15 cellular contexts compared by ENCODE assay signal in the genomic region with DNA sequence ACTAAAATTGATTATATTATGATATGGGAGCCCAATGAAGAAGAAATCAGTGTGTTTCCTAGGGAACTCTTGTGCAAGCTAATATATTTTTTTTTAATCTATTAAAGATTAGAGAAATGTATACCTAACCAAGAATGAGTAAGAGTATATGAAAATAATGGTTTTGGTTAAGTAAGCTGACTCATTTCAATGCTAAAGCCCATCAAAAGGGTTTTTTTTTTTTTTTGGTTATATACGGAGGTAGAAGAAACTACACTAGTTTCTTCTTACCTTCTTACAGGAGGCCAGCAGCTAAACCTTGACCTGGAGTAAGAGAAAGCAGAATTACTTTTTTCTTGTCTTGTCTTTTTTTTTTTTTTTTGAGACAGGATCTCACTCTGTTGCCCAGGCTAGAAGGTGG. TPM values are rescaled to one million over a fixed set of nuclear protein-coding genes. Genes with fewer than 3 reads are reported as not detected.
DNase-seq lines count a peak whose midpoint lies in the region; ATAC-seq, FAIRE-seq and TF ChIP-seq lines count a peak whose summit lies in the region.
"Had no signal": no experiment of that assay in that cellular context is flagged by ENCODE, and none has a peak within 500 bp of the region (broad histone marks: within the 10 kb centered on the region; RNA-seq: fewer than 3 reads in every experiment).

No MANE protein-coding gene starts in this region.

- H3K79me2 ChIP-seq in GM12878 (ENCODE audit: control insufficient read depth, insufficient read depth, low read length), result no peaks in the 10 kb centered on the region

- H3K27ac ChIP-seq in GM12878 (ENCODE audit: control insufficient read depth, insufficient read depth) (no peak overlapping the region), colonic mucosa (no peak overlapping the region)
- H3K27ac ChIP-seq: 22Rv1, adrenal gland, hepatocyte had no signal

- no peak overlapping the region for H3K27ac Mint-ChIP-seq in activated CD4-positive, alpha-beta T cell treated with anti-CD3 and anti-CD28 coated beads, Interleukin-2, amount 10 ng/mL, durations not matched to agents 7 days and 5 days

- in situ Hi-C loops in GM12878 (cut with MboI), result no loop called here

- H3K4me1 ChIP-seq in GM12878 (ENCODE audit: control insufficient read depth, insufficient read depth, low read length), result peaks cover 29% of the 10 kb centered on the region
- no peaks in the 10 kb centered on the region for H3K4me1 ChIP-seq in colonic mucosa

- WGBS in GM12878 (ENCODE audit: insufficient coverage, insufficient replicate concordance, low lambda C conversion rate, missing lambda C conversion rate), result 0% methylated on average over 1 of the region's 1 CpG

- peak; percentile 84 to 88 for ATAC-seq in activated CD4-positive, CD25-positive, alpha-beta regulatory T cell treated with anti-CD3 and anti-CD28 coated beads, Interleukin-2, amount 50 U/mL, for 24 hours
- ATAC-seq in GM21515 (IDR thresholded peaks at IDR 0.05; ENCODE audit: unreplicated experiment) (peak; percentile 76), HG03064 (IDR thresholded peaks at IDR 0.05; ENCODE audit: low read depth, unreplicated experiment) (peak; percentile 84), GM12878 (peak; percentile 82)
- ATAC-seq: K562 had no signal

- H3K36me3 ChIP-seq in GM12878 (ENCODE audit: control insufficient read depth in 2 of 2, insufficient read depth in 2 of 2, low read length in 1 of 2), result no peaks in the 10 kb centered on the region
- H3K36me3 ChIP-seq in colonic mucosa, result no peaks in the 10 kb centered on the region
- H3K36me3 ChIP-seq: adrenal gland had no signal

- CTCF ChIA-PET in GM12878 (lab: Yijun Ruan, JAX), result interaction anchor here (0.6 to 3.3 kb wide), 9 partner anchors 11 to 1329 kb away, joined by 3 to 44 read pairs (median 4); no protein-coding TSS in a partner anchor
- CTCF ChIA-PET in activated CD4-positive, alpha-beta T cell treated with anti-CD3 and anti-CD28 coated beads, Interleukin-2, amount 10 ng/mL, durations not matched to agents 7 days and 5 days (lab: Charles Lee), result interaction anchor here (0.6 to 1.5 kb wide), 7 partner anchors 10 to 1089 kb away, joined by 3 to 7 read pairs (median 3); a partner anchor contains a TSS

- DNase-seq in activated CD4-positive, CD25-positive, alpha-beta regulatory T cell treated with anti-CD3 and anti-CD28 coated beads, Interleukin-2, amount 50 U/mL, for 72 hours, result no peak
- DNase-seq in GM12878 (ENCODE audit: low read depth, low spot score) (no peak), colonic mucosa (no peak), EL (no peak)
- DNase-seq in activated CD4-positive, alpha-beta T cell treated with anti-CD3 and anti-CD28 coated beads, Interleukin-2, amount 10 ng/mL, durations not matched to agents 7 days and 5 days, result no peak
- DNase-seq: activated CD4-positive, alpha-beta T cell treated with anti-CD3 and anti-CD28 coated beads for 48 hours; adrenal gland; effector CD4-positive, alpha-beta T cell had no signal

- no peak overlapping the region for H2AFZ ChIP-seq in GM12878 (ENCODE audit: control insufficient read depth, low read depth, low read length)
- H2AFZ ChIP-seq: hepatocyte had no signal

- SMC1A ChIA-PET in GM12878 (lab: Charles Lee; ENCODE audit: uncharacterized antibody, unreplicated experiment), result interaction anchor here (1.0 to 14.0 kb wide), 9 partner anchors 10 to 255 kb away, joined by 3 to 204 read pairs (median 4); no protein-coding TSS in a partner anchor

- no TSS peak for BruUV-seq in GM12878 (replicated peaks; lab: Mats Ljungman, UMichigan)

- no peak for TF ChIP-seq EP300 in GM12878 (IDR thresholded peaks at IDR 0.05; ENCODE audit: borderline replicate concordance in 1 of 2, control insufficient read depth in 1 of 2, low read depth in 2 of 2, low read length in 2 of 2)

- H3K27me3 ChIP-seq in GM12878 (replicated peaks in 1 of 2; ENCODE audit: control insufficient read depth in 2 of 2, insufficient read depth in 2 of 2, low read length in 1 of 2) (no peaks in the 10 kb centered on the region; a peak in 1 of 4 replicates), colonic mucosa (no peaks in the 10 kb centered on the region)
- H3K27me3 ChIP-seq: adrenal gland, hepatocyte had no signal

- H4K20me1 ChIP-seq in GM12878 (ENCODE audit: control insufficient read depth, insufficient read depth), result no peaks in the 10 kb centered on the region

- peak overlapping the region; percentile 33; the same call in 1 of the 2 replicates for H3K4me2 ChIP-seq in GM12878 (ENCODE audit: control insufficient read depth, insufficient read depth)
- H3K4me2 ChIP-seq: hepatocyte had no signal

- no peak overlapping the region for H3K4me3 ChIP-seq in GM12878
- H3K4me3 ChIP-seq in colonic mucosa, result no peak overlapping the region
- H3K4me3 ChIP-seq: adrenal gland, hepatocyte, K562 had no signal

- no peak for TF ChIP-seq RAD21 in GM12878 (IDR thresholded peaks at IDR 0.05; ENCODE audit: insufficient read depth, low read depth, low read length)

- intact Hi-C loops in GM12878 (cut with micrococcal nuclease; ENCODE audit: unreplicated experiment), result no loop called here
- intact Hi-C loops in colonic mucosa (cut with DNase I), result no loop called here

- H3K36me3 Mint-ChIP-seq in activated CD4-positive, alpha-beta T cell treated with anti-CD3 and anti-CD28 coated beads, Interleukin-2, amount 10 ng/mL, durations not matched to agents 7 days and 5 days (ENCODE audit: low read depth), result peaks cover 2% of the 10 kb centered on the region

- H3K27me3 Mint-ChIP-seq in activated CD4-positive, alpha-beta T cell treated with anti-CD3 and anti-CD28 coated beads, Interleukin-2, amount 10 ng/mL, durations not matched to agents 7 days and 5 days, result no peaks in the 10 kb centered on the region

- RAD21 ChIA-PET in GM12878 (lab: Charles Lee; ENCODE audit: unreplicated experiment), result interaction anchor here (0.7 to 7.5 kb wide), 9 partner anchors 10 to 60 kb away, joined by 3 to 86 read pairs (median 3); a partner anchor contains a TSS

- H3K9me3 ChIP-seq in GM12878 (replicated peaks; ENCODE audit: control insufficient read depth, insufficient read depth, low read length), result no peaks in the 10 kb centered on the region
- no peaks in the 10 kb centered on the region for H3K9me3 ChIP-seq in colonic mucosa
- H3K9me3 ChIP-seq: adrenal gland had no signal

- no peak for TF ChIP-seq POLR2A in GM12878 (IDR thresholded peaks at IDR 0.05; ENCODE audit: low read depth, low read length)

- no peaks in the 10 kb centered on the region for H3K9me3 Mint-ChIP-seq in activated CD4-positive, alpha-beta T cell treated with anti-CD3 and anti-CD28 coated beads, Interleukin-2, amount 10 ng/mL, durations not matched to agents 7 days and 5 days

- POLR2A ChIA-PET in GM12878 (lab: Charles Lee), result interaction anchor here (0.5 to 1.6 kb wide), 7 partner anchors 11 to 196 kb away, joined by 3 to 22 read pairs (median 3); no protein-coding TSS in a partner anchor
- POLR2A ChIA-PET in activated CD4-positive, alpha-beta T cell treated with anti-CD3 and anti-CD28 coated beads, Interleukin-2, amount 10 ng/mL, durations not matched to agents 7 days and 5 days (lab: Charles Lee), result interaction anchor here (0.6 kb wide), 1 partner anchor 14 kb away, joined by 7 read pairs; no protein-coding TSS in a partner anchor

- H3K4me1 Mint-ChIP-seq in activated CD4-positive, alpha-beta T cell treated with anti-CD3 and anti-CD28 coated beads, Interleukin-2, amount 10 ng/mL, durations not matched to agents 7 days and 5 days, result peaks cover 12% of the 10 kb centered on the region

- H3K9ac ChIP-seq in GM12878 (ENCODE audit: control insufficient read depth, insufficient read depth, low read length) (no peak overlapping the region), colonic mucosa (ENCODE audit: low read depth in 2 of 2, low read length in 2 of 2) (no peak overlapping the region)

- TF ChIP-seq CTCF in GM12878 (IDR thresholded peaks at IDR 0.05 in 2 of 3, conservative IDR thresholded peaks at IDR 0.05 in 1 of 3; ENCODE audit: control insufficient read depth in 2 of 3, extremely low read depth in 1 of 3, insufficient read depth in 1 of 3, low read depth in 3 of 3, low read length in 3 of 3) (no peak), colonic mucosa (IDR thresholded peaks at IDR 0.05) (no peak)

- no peak for FAIRE-seq in GM12878 (lab: Jason Lieb, UNC)
- FAIRE-seq: D721Med, K562 had no signal

- no peak overlapping the region for H3K4me3 Mint-ChIP-seq in activated CD4-positive, alpha-beta T cell treated with anti-CD3 and anti-CD28 coated beads, Interleukin-2, amount 10 ng/mL, durations not matched to agents 7 days and 5 days

TF ChIP-seq in GM12878, 131 proteins besides CTCF, POLR2A, EP300 and RAD21 (continues in another document):
- 0 out of 2 replicates have a peak, but pooled peaks have one; percentile 32 for TF ChIP-seq CREM (IDR thresholded peaks at IDR 0.05; ENCODE audit: low read depth)

RNA-seq across cellular contexts. Expression of a gene that starts 27.5 kb away (rescaled TPM):
- total RNA-seq in GM12878 (2013; cell fraction: nucleolus; rRNA removed), result 41.0 and 44.3 TPM in 2 replicates
- total RNA-seq in GM12878 (2014; rRNA removed), result 20.9 and 23.9 TPM in 2 replicates
- 26.9 and 27.7 TPM in 2 replicates for total RNA-seq in GM12878 (2014; rRNA removed; fragmentation: Illumina TruSeq; extraction: Trizol)
- total RNA-seq in GM12878 (2021), result 22.5 and 28.3 TPM in 2 replicates
- polyA plus RNA-seq in GM12878 (2011; ENCODE audit: low read depth), result 9.8 TPM
- 9.1 and 9.4 TPM in 2 replicates for polyA plus RNA-seq in GM12878 (2011; rRNA removed)
- 1.9 and 2.9 TPM in 2 replicates for polyA plus RNA-seq in GM12878 (2011; cell fraction: cytosol; rRNA removed)
- 9.2 and 9.6 TPM in 2 replicates for polyA plus RNA-seq in GM12878 (2011; cell fraction: nucleus; rRNA removed)
- 10.1 and 12.5 TPM in 2 replicates for polyA plus RNA-seq in GM12878 (2012)
- polyA plus RNA-seq in GM12878 (2014; fragmentation: Illumina TruSeq; extraction: Trizol), result 21.4 and 35.8 TPM in 2 replicates
- polyA plus RNA-seq in GM12878 (2014; fragmentation: Nextera tagmentation; extraction: Ambion mirVana), result 1 to 10 TPM; 6.5 to 7.3 TPM
- 14.8 and 15.1 TPM in 2 replicates for polyA plus RNA-seq in GM12878 (2014; rRNA removed)
- 10 to 100 TPM in 1 of 2 experiments, 1 to 10 TPM in 1; 5.1 to 11.1 TPM for polyA plus RNA-seq in GM12878 (2016; fragmentation: Nextera tagmentation; extraction: Ambion mirVana)
- 3.1 and 5.6 TPM in 2 replicates for polyA minus RNA-seq in GM12878 (2011; rRNA and poly(A)+ RNA removed)
- polyA minus RNA-seq in GM12878 (2011; cell fraction: cytosol; rRNA and poly(A)+ RNA removed), result 1.7 and 2.3 TPM in 2 replicates
- 4.6 and 7.8 TPM in 2 replicates for polyA minus RNA-seq in GM12878 (2011; cell fraction: nucleus; rRNA and poly(A)+ RNA removed)
- total RNA-seq in colonic mucosa, result 10 to 100 TPM; 28.8 to 29.4 TPM
- 10 to 100 TPM; 28.6 to 29.3 TPM for total RNA-seq in activated CD4-positive, alpha-beta T cell treated with anti-CD3 and anti-CD28 coated beads, Interleukin-2, amount 10 ng/mL, durations not matched to agents 7 days and 5 days
